In genomic region chr17:44095388-44095646, GRCh38 we compare ENCODE assay signal across 10 cellular contexts. TPM values are rescaled to one million over a fixed set of nuclear protein-coding genes. Genes with fewer than 3 reads are reported as not detected.
DNase-seq lines count a peak whose midpoint lies in the region; ATAC-seq and TF ChIP-seq lines count a peak whose summit lies in the region.
"Had no signal": no experiment of that assay in that cellular context is flagged by ENCODE, and none has a peak within 500 bp of the region (broad histone marks: within the 10 kb centered on the region; RNA-seq: fewer than 3 reads in every experiment).

No MANE protein-coding gene starts in this region.

- H3K27me3 ChIP-seq in cardiac muscle cell (no peaks in the 10 kb centered on the region), dorsolateral prefrontal cortex (no peaks in the 10 kb centered on the region), upper lobe of right lung (no peaks in the 10 kb centered on the region)

- H3K4me3 ChIP-seq in cardiac muscle cell (no peak overlapping the region), dorsolateral prefrontal cortex (peak overlapping the region in 29 of 59 donors; percentile 6 to 53 (median 36)), upper lobe of right lung (peak overlapping the region; percentile 40)

- H3K4me3 Mint-ChIP-seq in nephron progenitor cell = peak overlapping the region; percentile 79
- H3K4me3 Mint-ChIP-seq: memory B cell had no signal

- peak overlapping the region; percentile 97 for H3K27ac ChIP-seq in cardiac muscle cell
- peak overlapping the region; percentile 23 to 92 (median 82) for H3K27ac ChIP-seq in dorsolateral prefrontal cortex
- peak overlapping the region; percentile 90 for H3K27ac ChIP-seq in upper lobe of right lung

- in situ Hi-C loops in G401 (cut with HindIII; ENCODE audit: low sequenced_read_pairs) = no loop called here

- no peaks in the 10 kb centered on the region for H3K9me3 Mint-ChIP-seq in nephron progenitor cell
- H3K9me3 Mint-ChIP-seq: memory B cell had no signal

- H3K27ac Mint-ChIP-seq in nephron progenitor cell = peak overlapping the region; percentile 100
- H3K27ac Mint-ChIP-seq: memory B cell had no signal

- no peaks in the 10 kb centered on the region for H3K27me3 Mint-ChIP-seq in nephron progenitor cell (ENCODE audit: low read depth, poor library complexity)
- H3K27me3 Mint-ChIP-seq: memory B cell had no signal

- TF ChIP-seq CTCF in cardiac muscle cell (IDR thresholded peaks at IDR 0.05; ENCODE audit: low read depth, low read length) (no peak), dorsolateral prefrontal cortex (IDR thresholded peaks at IDR 0.05 in 54 of 56, conservative IDR thresholded peaks at IDR 0.05 in 2 of 56; ENCODE audit: low read depth in 1 of 56, partially characterized antibody in 56 of 56) (no peak), nephron progenitor cell (IDR thresholded peaks at IDR 0.05) (no peak), upper lobe of right lung (IDR thresholded peaks at IDR 0.05) (no peak)

- intact Hi-C loops in Right ventricle myocardium superior (cut with DNase I) = no loop called here
- intact Hi-C loops in dorsolateral prefrontal cortex (cut with DNase I) = loop anchor here in 1 of 2 donors (5.0 kb wide), 1 partner anchor 72 kb away; no protein-coding TSS in a partner anchor
- intact Hi-C loops in upper lobe of right lung (cut with DNase I) = no loop called here

- no peaks in the 10 kb centered on the region for H3K9me3 ChIP-seq in cardiac muscle cell (ENCODE audit: low read depth)
- H3K9me3 ChIP-seq in upper lobe of right lung = no peaks in the 10 kb centered on the region

- no peak for ATAC-seq in Right ventricle myocardium superior (ENCODE audit: poor library complexity)
- no peak for ATAC-seq in upper lobe of right lung
- ATAC-seq in GM19328 (IDR thresholded peaks at IDR 0.05; ENCODE audit: unreplicated experiment) = no peak

- H3K4me1 ChIP-seq in cardiac muscle cell (ENCODE audit: low read depth) (peaks cover 28% of the 10 kb centered on the region), upper lobe of right lung (peaks cover 28% of the 10 kb centered on the region)

- peaks cover 22% of the 10 kb centered on the region for H3K36me3 ChIP-seq in cardiac muscle cell
- peaks cover 33% of the 10 kb centered on the region for H3K36me3 ChIP-seq in upper lobe of right lung

- peaks cover 38% of the 10 kb centered on the region for H3K4me1 Mint-ChIP-seq in nephron progenitor cell

- peaks cover 13% of the 10 kb centered on the region for H3K36me3 Mint-ChIP-seq in nephron progenitor cell (ENCODE audit: low read depth)

- DNase-seq in cardiac muscle cell (ENCODE audit: low read depth in 1 of 2, low spot score in 1 of 2) = no peak
- DNase-seq in Right ventricle myocardium superior = no peak
- DNase-seq in dorsolateral prefrontal cortex = no peak
- DNase-seq in nephron progenitor cell = no peak
- no peak for DNase-seq in upper lobe of right lung
- DNase-seq in activated CD8-positive, alpha-beta memory T cell treated with anti-CD3 and anti-CD28 coated beads for 24 hours = no peak
- no peak for DNase-seq in G401 (ENCODE audit: low spot score)
- DNase-seq: effector memory CD4-positive, alpha-beta T cell had no signal

RNA-seq across cellular contexts. Expression of gene G6PC3, which starts 24.8 kb away (rescaled TPM):
- total RNA-seq in cardiac muscle cell (93.1 and 95.3 TPM in 2 replicates), Right ventricle myocardium superior (26.0 TPM), dorsolateral prefrontal cortex (10 to 100 TPM; 29.8 to 60.2 (median 41.8) TPM), upper lobe of right lung (39.7 TPM)
- 162 and 234 TPM in 2 replicates for polyA plus RNA-seq in cardiac muscle cell
- 18.6 and 23.2 TPM in 2 replicates for total RNA-seq in G401 (2014; rRNA removed; shearing (Covaris generic))

RNA-seq across cellular contexts. Expression of gene HDAC5, which starts 28.1 kb away (rescaled TPM):
- total RNA-seq in cardiac muscle cell (164 and 300 TPM in 2 replicates), Right ventricle myocardium superior (67.7 TPM), dorsolateral prefrontal cortex (100 to 1,000 TPM in 88 of 120 experiments, 10 to 100 TPM in 32; 70.3 to 155 (median 110) TPM), upper lobe of right lung (55.3 TPM)
- polyA plus RNA-seq in cardiac muscle cell = 94.1 and 209 TPM in 2 replicates
- total RNA-seq in G401 (2014; rRNA removed; shearing (Covaris generic)) = 65.5 and 70.6 TPM in 2 replicates

RNA-seq across cellular contexts. Expression of gene LSM12, which starts 28.8 kb away (rescaled TPM):
- total RNA-seq in cardiac muscle cell (31.0 and 45.3 TPM in 2 replicates), Right ventricle myocardium superior (46.1 TPM), dorsolateral prefrontal cortex (10 to 100 TPM; 27.5 to 55.0 (median 39.7) TPM), upper lobe of right lung (39.8 TPM)
- polyA plus RNA-seq in cardiac muscle cell = 46.5 and 60.7 TPM in 2 replicates
- 93.5 and 116 TPM in 2 replicates for total RNA-seq in G401 (2014; rRNA removed; shearing (Covaris generic))

RNA-seq across cellular contexts. Expression of gene HROB, which starts 46.4 kb away (rescaled TPM):
- total RNA-seq in cardiac muscle cell = 3.6 and 9.6 TPM in 2 replicates
- 7.8 and 15.6 TPM in 2 replicates for polyA plus RNA-seq in cardiac muscle cell
- total RNA-seq in Right ventricle myocardium superior = 0.59 TPM
- total RNA-seq in dorsolateral prefrontal cortex = 1 to 10 TPM in 35 of 120 experiments, under 1 TPM in 74, not detected in 11; 0.19 to 2.8 (median 0.78) TPM
- total RNA-seq in upper lobe of right lung = 0.35 TPM
- 7.6 and 9.9 TPM in 2 replicates for total RNA-seq in G401 (2014; rRNA removed; shearing (Covaris generic))
